12 cellular contexts compared by ENCODE assay signal in genomic region chr11:65448074-65448417, GRCh38.
A peak's percentile ranks its signal among the peaks of the same experiment; 100 is the strongest.
DNase-seq lines count a peak whose midpoint lies in the region; ATAC-seq, FAIRE-seq and TF ChIP-seq lines count a peak whose summit lies in the region.
"Had no signal": no experiment of that assay in that cellular context is flagged by ENCODE, and none has a peak within 500 bp of the region (broad histone marks: within the 10 kb centered on the region; RNA-seq: fewer than 3 reads in every experiment).

No MANE protein-coding gene starts in this region.

- no peak for TF ChIP-seq CTCF in fibroblast of mammary gland (conservative IDR thresholded peaks at IDR 0.05; ENCODE audit: control insufficient read depth, insufficient read depth, low read depth, low read length)

- no peaks in the 10 kb centered on the region for H3K9me3 Mint-ChIP-seq in T-helper 2 cell treated with Interferon-gamma antibody and Interleukin-4, amounts not matched to agents 5 μg/mL and 100 μg/mL, for 36 hours
- peaks cover 2% of the 10 kb centered on the region for H3K9me3 Mint-ChIP-seq in stimulated activated memory B cell treated with anti-CD40 and anti-IgM and Interleukin-4, amounts not matched to agents 10 μg/mL and 1 μg/mL and 100 μg/mL, for 72 hours

- H3K4me1 Mint-ChIP-seq in T-helper 2 cell treated with Interferon-gamma antibody and Interleukin-4, amounts not matched to agents 5 μg/mL and 100 μg/mL, for 36 hours (ENCODE audit: low read depth): peaks cover 7% of the 10 kb centered on the region
- peaks cover 48% of the 10 kb centered on the region for H3K4me1 Mint-ChIP-seq in stimulated activated memory B cell treated with anti-CD40 and anti-IgM and Interleukin-4, amounts not matched to agents 10 μg/mL and 1 μg/mL and 100 μg/mL, for 72 hours

- H3K27ac Mint-ChIP-seq in T-helper 2 cell treated with Interferon-gamma antibody and Interleukin-4, amounts not matched to agents 5 μg/mL and 100 μg/mL, for 36 hours: peak overlapping the region; percentile 49
- peak overlapping the region; percentile 31 for H3K27ac Mint-ChIP-seq in stimulated activated memory B cell treated with anti-CD40 and anti-IgM and Interleukin-4, amounts not matched to agents 10 μg/mL and 1 μg/mL and 100 μg/mL, for 72 hours

- no peak for DNase-seq in T-helper 2 cell treated with Interferon-gamma antibody and Interleukin-4, amounts not matched to agents 5 μg/mL and 100 μg/mL, for 36 hours (ENCODE audit: low spot score)
- DNase-seq in T-helper 2 cell (no peak), RCC 7860 (ENCODE audit: low spot score) (peak; percentile 4), fibroblast of mammary gland (ENCODE audit: low read depth) (peak; percentile 54), GDM1 (lab: John Stamatoyannopoulos, UW) (no peak), D341Med (ENCODE audit: low spot score) (no peak)
- DNase-seq: activated effector memory CD4-positive, alpha-beta T cell treated with Interleukin-2 at 50 U/mL for 16 hours; NCI-H748 treated with DMSO at 0.1 percent for 48 hours; stimulated activated CD4-positive, alpha-beta T cell treated with anti-CD3 and anti-CD28 coated beads, Interleukin-12 subunit alpha, Interleukin-12 subunit beta, amount 100 ng/mL, for 4 hours had no signal

- FAIRE-seq in RCC 7860 (lab: Jason Lieb, UNC): no peak
- FAIRE-seq: endometrium had no signal

- no peak for ATAC-seq in stimulated activated memory B cell treated with anti-CD40 and anti-IgM and Interleukin-4, amounts not matched to agents 10 μg/mL and 1 μg/mL and 100 μg/mL, for 72 hours
- ATAC-seq in GM21825 (IDR thresholded peaks at IDR 0.05; ENCODE audit: unreplicated experiment): no peak

- no peak overlapping the region for H3K4me3 ChIP-seq in fibroblast of mammary gland (ENCODE audit: control insufficient read depth, low read depth, low read length)

- H3K27me3 Mint-ChIP-seq in T-helper 2 cell treated with Interferon-gamma antibody and Interleukin-4, amounts not matched to agents 5 μg/mL and 100 μg/mL, for 36 hours (ENCODE audit: low read depth): no peaks in the 10 kb centered on the region
- H3K27me3 Mint-ChIP-seq in stimulated activated memory B cell treated with anti-CD40 and anti-IgM and Interleukin-4, amounts not matched to agents 10 μg/mL and 1 μg/mL and 100 μg/mL, for 72 hours: no peaks in the 10 kb centered on the region

- no peak overlapping the region for H3K4me3 Mint-ChIP-seq in T-helper 2 cell treated with Interferon-gamma antibody and Interleukin-4, amounts not matched to agents 5 μg/mL and 100 μg/mL, for 36 hours
- H3K4me3 Mint-ChIP-seq in stimulated activated memory B cell treated with anti-CD40 and anti-IgM and Interleukin-4, amounts not matched to agents 10 μg/mL and 1 μg/mL and 100 μg/mL, for 72 hours: no peak overlapping the region

- H3K36me3 Mint-ChIP-seq in T-helper 2 cell treated with Interferon-gamma antibody and Interleukin-4, amounts not matched to agents 5 μg/mL and 100 μg/mL, for 36 hours (ENCODE audit: low read depth): peaks cover 9% of the 10 kb centered on the region
- H3K36me3 Mint-ChIP-seq in stimulated activated memory B cell treated with anti-CD40 and anti-IgM and Interleukin-4, amounts not matched to agents 10 μg/mL and 1 μg/mL and 100 μg/mL, for 72 hours: peaks cover 8% of the 10 kb centered on the region

Comparison
In these comparisons a context has a peak if more than half of its experiments do, and no peak if none do; other contexts are left out.
1. DNase-seq: peak in RCC 7860 (single experiment) and fibroblast of mammary gland (single experiment); none in T-helper 2 cell treated with Interferon-gamma antibody and Interleukin-4, amounts not matched to agents 5 μg/mL and 100 μg/mL, for 36 hours (single experiment), T-helper 2 cell (0 of 5), GDM1 (single experiment) and D341Med (single experiment).